Comparison of ENCODE assay signal across 8 cellular contexts in the genomic region with DNA sequence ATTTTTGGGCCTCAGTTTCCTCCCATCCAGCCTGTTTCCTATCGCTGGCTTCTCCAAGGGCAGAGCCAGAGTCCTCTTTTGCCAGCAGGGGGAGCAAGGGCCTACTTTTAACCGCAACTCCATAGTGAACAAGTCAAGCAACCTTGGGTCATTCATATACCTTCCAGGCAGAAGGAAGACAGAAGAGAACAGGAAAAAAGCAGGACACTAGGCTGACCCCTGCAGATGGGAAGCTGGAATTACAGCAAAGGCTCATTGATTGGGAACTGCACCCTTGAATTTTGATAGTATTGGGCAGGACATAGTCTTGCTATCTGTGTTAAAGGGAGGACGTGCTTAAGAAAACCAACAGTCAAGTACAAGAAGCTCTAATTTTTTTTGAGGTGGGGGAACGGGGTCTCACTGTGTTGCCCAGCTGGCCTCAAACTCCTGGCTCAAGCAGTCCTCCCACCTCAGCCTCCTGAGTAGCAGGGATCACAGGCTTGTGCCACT. TPM values are rescaled to one million over a fixed set of nuclear protein-coding genes. Genes with fewer than 3 reads are reported as not detected.
DNase-seq lines count a peak whose midpoint lies in the region; ATAC-seq, FAIRE-seq and TF ChIP-seq lines count a peak whose summit lies in the region.

No MANE protein-coding gene starts in this region.

- no peak overlapping the region for H3K4me3 ChIP-seq in psoas muscle

- no peak overlapping the region for H3K4me3 Mint-ChIP-seq in activated naive CD4-positive, alpha-beta T cell treated with anti-CD3 and anti-CD28 coated beads for 36 hours

- no peak for FAIRE-seq in GM12892 (lab: Jason Lieb, UNC)

- no peaks in the 10 kb centered on the region for H3K4me1 Mint-ChIP-seq in activated naive CD4-positive, alpha-beta T cell treated with anti-CD3 and anti-CD28 coated beads for 36 hours (ENCODE audit: low read depth)

- CTCF ChIA-PET in activated naive CD4-positive, alpha-beta T cell treated with anti-CD3 and anti-CD28 coated beads for 36 hours (lab: Charles Lee): interaction anchor here (0.6 to 6.1 kb wide), 21 partner anchors 14 to 180 kb away, joined by 3 to 54 read pairs (median 4); a partner anchor contains a TSS

- no peaks in the 10 kb centered on the region for H3K9me3 Mint-ChIP-seq in activated naive CD4-positive, alpha-beta T cell treated with anti-CD3 and anti-CD28 coated beads for 36 hours

- no peaks in the 10 kb centered on the region for H3K27me3 Mint-ChIP-seq in activated naive CD4-positive, alpha-beta T cell treated with anti-CD3 and anti-CD28 coated beads for 36 hours (ENCODE audit: low read depth)

- peak; percentile 67 for TF ChIP-seq CTCF in psoas muscle (IDR thresholded peaks at IDR 0.05)

- no peak for TF ChIP-seq POLR2A in GM12892 (IDR thresholded peaks at IDR 0.05; ENCODE audit: low read depth, low read length)

- H3K36me3 ChIP-seq in psoas muscle (ENCODE audit: insufficient read depth in 1 of 2, low read depth in 1 of 2): peaks cover 3 to 50% of the 10 kb centered on the region in 2 donors

- H3K36me3 Mint-ChIP-seq in activated naive CD4-positive, alpha-beta T cell treated with anti-CD3 and anti-CD28 coated beads for 36 hours (ENCODE audit: low read depth): no peaks in the 10 kb centered on the region

- H3K9me3 ChIP-seq in psoas muscle: no peaks in the 10 kb centered on the region

- WGBS in psoas muscle, 3 donors: 49 to 64% (median 53%) methylated on average over 4 of the region's 4 CpGs

- DNase-seq in EH (ENCODE audit: low read depth) (peak; percentile 91), NAMALWA (ENCODE audit: low spot score) (peak; percentile 79), SHP77 (lab: John Stamatoyannopoulos, UW) (peak; percentile 88 to 91), Right ventricle myocardium superior (no peak), psoas muscle (peak; percentile 59 to 72), GM12892 (ENCODE audit: insufficient read length) (no peak)
- peak; percentile 79 for DNase-seq in activated naive CD4-positive, alpha-beta T cell treated with anti-CD3 and anti-CD28 coated beads for 36 hours

- no peaks in the 10 kb centered on the region for H3K27me3 ChIP-seq in psoas muscle (ENCODE audit: insufficient read depth in 3 of 3, low read length in 2 of 3)

- ATAC-seq in Right ventricle myocardium superior (ENCODE audit: poor library complexity): peak; percentile 11
- ATAC-seq in psoas muscle: peak; percentile 71 to 85 (median 78)
- ATAC-seq in GM19351 (IDR thresholded peaks at IDR 0.05; ENCODE audit: unreplicated experiment): no peak

- no peak overlapping the region for H3K27ac Mint-ChIP-seq in activated naive CD4-positive, alpha-beta T cell treated with anti-CD3 and anti-CD28 coated beads for 36 hours

- H3K27ac ChIP-seq in psoas muscle: no peak overlapping the region

- intact Hi-C loops in activated naive CD4-positive, alpha-beta T cell treated with anti-CD3 and anti-CD28 coated beads for 36 hours (cut with micrococcal nuclease): loop anchor here (1.0 kb wide), 2 partner anchors 75 to 180 kb away; no protein-coding TSS in a partner anchor
- intact Hi-C loops in Right ventricle myocardium superior (cut with DNase I) (loop anchor here (5.0 kb wide), 1 partner anchor 131 kb away; no protein-coding TSS in a partner anchor), psoas muscle (cut with DNase I) (loop anchor here (2.0 to 5.0 kb wide), 3 partner anchors 72 to 160 kb away; a partner anchor contains a TSS)

- peaks cover 29% of the 10 kb centered on the region for H3K4me1 ChIP-seq in psoas muscle

RNA-seq across cellular contexts. Expression of a gene that starts 30.1 kb away (rescaled TPM):
- total RNA-seq in activated naive CD4-positive, alpha-beta T cell treated with anti-CD3 and anti-CD28 coated beads for 36 hours: not detected
- total RNA-seq in Right ventricle myocardium superior: not detected
- total RNA-seq in psoas muscle: not detected
- polyA plus RNA-seq in psoas muscle: under 1 TPM in 2 of 3 donors, not detected in 1; 0.01 to 0.03 TPM
- 0.21 TPM for polyA plus RNA-seq in GM12892 (2012; ENCODE audit: missing spikeins)

RNA-seq across cellular contexts. Expression of a gene that starts 31.5 kb away (rescaled TPM):
- 10 to 100 TPM; 25.7 to 26.1 TPM for total RNA-seq in activated naive CD4-positive, alpha-beta T cell treated with anti-CD3 and anti-CD28 coated beads for 36 hours
- total RNA-seq in Right ventricle myocardium superior (31.5 TPM), psoas muscle (10 to 100 TPM; 30.6 to 41.0 (median 34.5) TPM)
- polyA plus RNA-seq in psoas muscle: 10 to 100 TPM; 15.5 to 31.2 (median 26.4) TPM
- 14.7 TPM for polyA plus RNA-seq in GM12892 (2012; ENCODE audit: missing spikeins)

Comparison
In these comparisons a context has a peak if more than half of its experiments do, and no peak if none do; other contexts are left out.
1. DNase-seq: peak in EH (single experiment), NAMALWA (single experiment), SHP77 (2 of 2), activated naive CD4-positive, alpha-beta T cell treated with anti-CD3 and anti-CD28 coated beads for 36 hours (single experiment) and psoas muscle (2 of 2); none in Right ventricle myocardium superior (single experiment) and GM12892 (single experiment).